ENCODE assay signal across 8 cellular contexts in genomic region chr4:165355900-165356300, GRCh38. TPM values are rescaled to one million over a fixed set of nuclear protein-coding genes. Genes with fewer than 3 reads are reported as not detected.
A peak's percentile ranks its signal among the peaks of the same experiment; 100 is the strongest.
DNase-seq lines count a peak whose midpoint lies in the region; ATAC-seq and TF ChIP-seq lines count a peak whose summit lies in the region.

No MANE protein-coding gene starts in this region.

- H3K9me3 ChIP-seq in ascending aorta: no peaks in the 10 kb centered on the region

- H3K36me3 ChIP-seq in ascending aorta: no peaks in the 10 kb centered on the region

- H3K4me1 ChIP-seq in ascending aorta: no peaks in the 10 kb centered on the region

- no peaks in the 10 kb centered on the region for H3K27me3 ChIP-seq in ascending aorta

- DNase-seq in Caki2 (ENCODE audit: low read depth) (peak; percentile 16), NCI-H1436 treated with DMSO at 0.1 percent for 48 hours (lab: John Stamatoyannopoulos, UW) (peak; percentile 16), ascending aorta (ENCODE audit: low spot score in 2 of 2) (no peak), iPS-NIHi11 (ENCODE audit: low spot score) (peak; percentile 66), KG1 (lab: John Stamatoyannopoulos, UW) (no peak), GM19240 (ENCODE audit: insufficient read length, low spot score) (no peak)
- no peak for DNase-seq in activated CD4-positive, alpha-beta T cell treated with anti-CD3 and anti-CD28 coated beads, Interleukin-2, amount 50 U/mL, for 48 hours

- no peak overlapping the region for H3K27ac ChIP-seq in ascending aorta

- H3K4me3 ChIP-seq in ascending aorta: no peak overlapping the region

- intact Hi-C loops in ascending aorta (cut with DNase I): loop anchor here (1.0 to 5.0 kb wide), 3 partner anchors 23 to 224 kb away; partner anchors contain the start of gene CPE

- in situ Hi-C loops in Caki2 (cut with HindIII; ENCODE audit: low pct_unique_long_range_greater_than_20kb, low sequenced_read_pairs): no loop called here

- peak; percentile 55 for ATAC-seq in GM19463 (IDR thresholded peaks at IDR 0.05; ENCODE audit: unreplicated experiment)

- peak; percentile 32 to 57 (median 36) for TF ChIP-seq CTCF in ascending aorta (IDR thresholded peaks at IDR 0.05)

RNA-seq across cellular contexts. Expression of gene CPE, which starts 22.9 kb away (rescaled TPM):
- total RNA-seq in Caki2 (2014; rRNA removed; shearing (Covaris generic); ENCODE audit: low replicate concordance): 0.78 and 4.7 TPM in 2 replicates
- total RNA-seq in ascending aorta: 199 TPM

RNA-seq across cellular contexts. Expression of gene MSMO1, which starts 28.4 kb away (rescaled TPM):
- 141 and 152 TPM in 2 replicates for total RNA-seq in Caki2 (2014; rRNA removed; shearing (Covaris generic); ENCODE audit: low replicate concordance)
- 3.6 TPM for total RNA-seq in ascending aorta

Comparison
In these comparisons a context has a peak if more than half of its experiments do, and no peak if none do; other contexts are left out.
1. DNase-seq: peak in Caki2 (single experiment), NCI-H1436 treated with DMSO at 0.1 percent for 48 hours (single experiment) and iPS-NIHi11 (single experiment); none in ascending aorta (0 of 2), KG1 (single experiment), GM19240 (single experiment) and activated CD4-positive, alpha-beta T cell treated with anti-CD3 and anti-CD28 coated beads, Interleukin-2, amount 50 U/mL, for 48 hours (0 of 2).
2. RNA of gene CPE, which starts 22.9 kb away (total RNA-seq): 199 TPM in ascending aorta (single experiment); 0.78 to 4.7 TPM in Caki2; every median in the first group is over 10 times any median in the second.
3. RNA of gene MSMO1, which starts 28.4 kb away (total RNA-seq): 141 to 152 TPM in Caki2; 3.6 TPM in ascending aorta (single experiment); every median in the first group is over 10 times any median in the second.